19 cellular contexts compared by ENCODE assay signal in genomic region chr3:105847865-105848264, GRCh38. TPM values are rescaled to one million over a fixed set of nuclear protein-coding genes. Genes with fewer than 3 reads are reported as not detected.
DNase-seq lines count a peak whose midpoint lies in the region; ATAC-seq, FAIRE-seq and TF ChIP-seq lines count a peak whose summit lies in the region.
"Had no signal": no experiment of that assay in that cellular context is flagged by ENCODE, and none has a peak within 500 bp of the region (broad histone marks: within the 10 kb centered on the region; RNA-seq: fewer than 3 reads in every experiment).

No MANE protein-coding gene starts in this region.

- H3K4me1 Mint-ChIP-seq in activated T-cell treated with anti-CD3 and anti-CD28 coated beads, Interleukin-2, amount 50 U/mL, for 72 hours (ENCODE audit: low read depth), result peaks cover 65% of the 10 kb centered on the region
- peaks cover 27 to 38% of the 10 kb centered on the region in 2 donors for H3K4me1 Mint-ChIP-seq in effector memory CD8-positive, alpha-beta T cell (ENCODE audit: low read depth in 2 of 2)
- peaks cover 49% of the 10 kb centered on the region for H3K4me1 Mint-ChIP-seq in stimulated activated effector memory CD8-positive, alpha-beta T cell treated with anti-CD3 and anti-CD28 coated beads, Interleukin-12 subunit alpha, Interleukin-12 subunit beta, amount 100 ng/mL, for 72 hours

- H3K27ac Mint-ChIP-seq in activated T-cell treated with anti-CD3 and anti-CD28 coated beads, Interleukin-2, amount 50 U/mL, for 72 hours, result peak overlapping the region; percentile 66
- peak overlapping the region in 1 of 2 donors; percentile 54 for H3K27ac Mint-ChIP-seq in effector memory CD8-positive, alpha-beta T cell
- H3K27ac Mint-ChIP-seq in stimulated activated effector memory CD8-positive, alpha-beta T cell treated with anti-CD3 and anti-CD28 coated beads, Interleukin-12 subunit alpha, Interleukin-12 subunit beta, amount 100 ng/mL, for 72 hours, result peak overlapping the region; percentile 89
- H3K27ac Mint-ChIP-seq: GM23338 had no signal

- no peaks in the 10 kb centered on the region for H3K9me3 Mint-ChIP-seq in activated T-cell treated with anti-CD3 and anti-CD28 coated beads, Interleukin-2, amount 50 U/mL, for 72 hours
- no peaks in the 10 kb centered on the region for H3K9me3 Mint-ChIP-seq in effector memory CD8-positive, alpha-beta T cell
- H3K9me3 Mint-ChIP-seq in stimulated activated effector memory CD8-positive, alpha-beta T cell treated with anti-CD3 and anti-CD28 coated beads, Interleukin-12 subunit alpha, Interleukin-12 subunit beta, amount 100 ng/mL, for 72 hours, result no peaks in the 10 kb centered on the region
- H3K9me3 Mint-ChIP-seq: GM23338 had no signal

- no peak for DNase-seq in activated T-cell treated with anti-CD3 and anti-CD28 coated beads, Interleukin-2, amount 50 U/mL, for 72 hours
- DNase-seq in activated T-cell treated with anti-CD3 and anti-CD28 coated beads for 4 hours (no peak), NCI-H69 (lab: John Stamatoyannopoulos, UW) (peak; percentile 2), NCI-H2029 (lab: John Stamatoyannopoulos, UW) (no peak), pancreas (no peak), RPMI8226 (no peak)
- DNase-seq in effector memory CD8-positive, alpha-beta T cell, result no peak
- no peak for DNase-seq in stimulated activated effector memory CD8-positive, alpha-beta T cell treated with anti-CD3 and anti-CD28 coated beads, Interleukin-12 subunit alpha, Interleukin-12 subunit beta, amount 100 ng/mL, for 72 hours (ENCODE audit: low spot score in 2 of 2)
- DNase-seq: activated CD4-positive, alpha-beta T cell treated with anti-CD3 and anti-CD28 coated beads for 4 hours; activated effector memory CD4-positive, alpha-beta T cell treated with Interleukin-2 at 50 U/mL for 16 hours; left cardiac atrium; NCI-H2171; NCI-H774; PC-9; retina; transverse colon had no signal

- no peaks in the 10 kb centered on the region for H3K27me3 Mint-ChIP-seq in activated T-cell treated with anti-CD3 and anti-CD28 coated beads, Interleukin-2, amount 50 U/mL, for 72 hours (ENCODE audit: low read depth)
- H3K27me3 Mint-ChIP-seq in effector memory CD8-positive, alpha-beta T cell, result no peaks in the 10 kb centered on the region

- peaks cover 0 to 1% (median 0%) of the 10 kb centered on the region in 3 donors for H3K36me3 ChIP-seq in pancreas

- 88 to 91% methylated on average over 2 of the region's 2 CpGs for WGBS in pancreas, 2 donors

- H3K4me3 ChIP-seq in pancreas, result no peak overlapping the region
- H3K4me3 ChIP-seq: gastroesophageal sphincter, GM23338, PC-9, transverse colon had no signal

- no peaks in the 10 kb centered on the region for H3K27me3 ChIP-seq in pancreas
- H3K27me3 ChIP-seq: gastroesophageal sphincter, neutrophil, transverse colon had no signal

- peaks cover 0 to 22% (median 3%) of the 10 kb centered on the region in 3 donors for H3K4me1 ChIP-seq in pancreas

- intact Hi-C loops in pancreas (cut with DNase I), result no loop called here

- peak; percentile 37 to 46 for ATAC-seq in activated T-cell treated with anti-CD3 and anti-CD28 coated beads, Interleukin-2, amount 50 U/mL, for 72 hours (replicated peaks in 1 of 2)
- ATAC-seq in effector memory CD8-positive, alpha-beta T cell (replicated peaks), result no peak
- ATAC-seq in stimulated activated effector memory CD8-positive, alpha-beta T cell treated with anti-CD3 and anti-CD28 coated beads, Interleukin-12 subunit alpha, Interleukin-12 subunit beta, amount 100 ng/mL, for 72 hours, result peak; percentile 51
- no peak for ATAC-seq in pancreas
- ATAC-seq: gastroesophageal sphincter, GM23338 had no signal

- H3K36me3 Mint-ChIP-seq in activated T-cell treated with anti-CD3 and anti-CD28 coated beads, Interleukin-2, amount 50 U/mL, for 72 hours (ENCODE audit: insufficient read depth in 2 of 2), result peaks cover 11 to 31% of the 10 kb centered on the region in 2 donors
- H3K36me3 Mint-ChIP-seq in effector memory CD8-positive, alpha-beta T cell (ENCODE audit: insufficient read depth), result peaks cover 26% of the 10 kb centered on the region
- peaks cover 96% of the 10 kb centered on the region for H3K36me3 Mint-ChIP-seq in stimulated activated effector memory CD8-positive, alpha-beta T cell treated with anti-CD3 and anti-CD28 coated beads, Interleukin-12 subunit alpha, Interleukin-12 subunit beta, amount 100 ng/mL, for 72 hours

- H3K27ac ChIP-seq in pancreas, result no peak overlapping the region
- H3K27ac ChIP-seq: neutrophil, PC-9, transverse colon had no signal

- no peak for FAIRE-seq in pancreas (lab: Jason Lieb, UNC)

- no peak for TF ChIP-seq CTCF in pancreas (IDR thresholded peaks at IDR 0.05)

- no peaks in the 10 kb centered on the region for H3K9me3 ChIP-seq in pancreas
- H3K9me3 ChIP-seq: gastroesophageal sphincter, neutrophil, transverse colon had no signal

- H3K4me3 Mint-ChIP-seq in activated T-cell treated with anti-CD3 and anti-CD28 coated beads, Interleukin-2, amount 50 U/mL, for 72 hours, result peak overlapping the region; percentile 7 to 48
- H3K4me3 Mint-ChIP-seq in effector memory CD8-positive, alpha-beta T cell, result peak overlapping the region; percentile 1 to 53
- H3K4me3 Mint-ChIP-seq in stimulated activated effector memory CD8-positive, alpha-beta T cell treated with anti-CD3 and anti-CD28 coated beads, Interleukin-12 subunit alpha, Interleukin-12 subunit beta, amount 100 ng/mL, for 72 hours, result peak overlapping the region; percentile 42
- H3K4me3 Mint-ChIP-seq: GM23338 had no signal

RNA-seq across cellular contexts. Expression of gene CBLB, which starts 20.9 kb away (rescaled TPM):
- 100 to 1,000 TPM; 159 to 191 TPM for total RNA-seq in activated T-cell treated with anti-CD3 and anti-CD28 coated beads, Interleukin-2, amount 50 U/mL, for 72 hours
- 10 to 100 TPM in 4 of 6 donors, 1 to 10 TPM in 2; 9.1 to 23.3 (median 12.3) TPM for total RNA-seq in pancreas
- polyA plus RNA-seq in pancreas, result 1 to 10 TPM; 5.3 to 9.5 TPM

Comparison
In these comparisons a context has a peak if more than half of its experiments do, and no peak if none do; other contexts are left out.
1. ATAC-seq: peak in activated T-cell treated with anti-CD3 and anti-CD28 coated beads, Interleukin-2, amount 50 U/mL, for 72 hours (2 of 2) and stimulated activated effector memory CD8-positive, alpha-beta T cell treated with anti-CD3 and anti-CD28 coated beads, Interleukin-12 subunit alpha, Interleukin-12 subunit beta, amount 100 ng/mL, for 72 hours (single experiment); none in effector memory CD8-positive, alpha-beta T cell (single experiment) and pancreas (0 of 4).
2. RNA of gene CBLB, which starts 20.9 kb away (total RNA-seq): 159 to 191 TPM in activated T-cell treated with anti-CD3 and anti-CD28 coated beads, Interleukin-2, amount 50 U/mL, for 72 hours; 9.1 to 23.3 TPM in pancreas; every median in the first group is over 4 times any median in the second.
3. Peak in every context shown above with its lines, with median percentiles within 50 percentile points of each other: H3K4me3 Mint-ChIP-seq.